Comparison of ENCODE assay signal across 24 cellular contexts in the genomic region with DNA sequence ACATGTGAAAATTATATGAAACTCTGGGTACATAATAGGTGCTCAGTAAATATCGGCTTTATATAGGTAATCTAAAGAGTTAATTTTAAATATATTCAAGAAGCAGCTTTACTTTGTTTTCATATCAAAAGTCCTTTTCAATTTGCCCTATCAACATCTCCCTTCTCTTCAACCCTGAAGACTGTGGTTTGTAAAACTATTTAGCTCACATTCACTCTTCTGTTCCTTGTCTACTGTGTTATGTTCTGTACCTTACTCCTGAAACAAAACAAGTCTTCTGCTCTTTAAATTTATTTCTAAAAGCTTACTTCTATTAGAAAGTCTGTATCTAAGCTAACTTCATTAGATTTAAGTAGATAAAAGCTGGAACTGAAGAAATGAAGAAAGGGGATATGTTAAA.
DNase-seq lines count a peak whose midpoint lies in the region; ATAC-seq and FAIRE-seq lines count a peak whose summit lies in the region.
"Had no signal": no experiment of that assay in that cellular context is flagged by ENCODE, and none has a peak within 500 bp of the region (broad histone marks: within the 10 kb centered on the region; RNA-seq: fewer than 3 reads in every experiment).

No MANE protein-coding gene starts in this region.

- H3K36me3 ChIP-seq in SJSA1, result no peaks in the 10 kb centered on the region
- no peaks in the 10 kb centered on the region for H3K36me3 ChIP-seq in SJCRH30
- H3K36me3 ChIP-seq: BLaER1 had no signal

- no peak for DNase-seq in SJSA1 (ENCODE audit: low read depth in 1 of 2, low spot score in 2 of 2)
- DNase-seq in amniotic epithelial cell (ENCODE audit: low read depth), result peak; percentile 7
- DNase-seq in NOMO-1 (lab: John Stamatoyannopoulos, UW; ENCODE audit: unreplicated experiment in 2 of 2), result no peak
- no peak for DNase-seq in SJCRH30
- DNase-seq: CD4-positive, alpha-beta T cell; COR-L47; DMS79; H7; HFFc6; NCI-H1092 treated with DMSO at 0.1 percent for 48 hours; NCI-H146; NCI-H2029; NCI-H226; NCI-H510A treated with DMSO at 0.1 percent for 48 hours; NCI-H748 treated with DMSO at 0.1 percent for 48 hours; SIG-M5; SW 1271 had no signal

- H3K4me3 ChIP-seq in SJSA1 (no peak overlapping the region), SJCRH30 (no peak overlapping the region)
- H3K4me3 ChIP-seq: BLaER1, K562 had no signal

- H3K27ac ChIP-seq in SJSA1 (peak overlapping the region; percentile 76), SJCRH30 (no peak overlapping the region)
- H3K27ac ChIP-seq: BLaER1, HL-60 had no signal

- H3K4me1 ChIP-seq in SJSA1 (replicated peaks), result peaks cover 29% of the 10 kb centered on the region
- H3K4me1 ChIP-seq in SJCRH30, result peaks cover 13% of the 10 kb centered on the region
- H3K4me1 ChIP-seq: BLaER1 had no signal

- H3K27me3 ChIP-seq in SJSA1 (replicated peaks) (no peaks in the 10 kb centered on the region), SJCRH30 (no peaks in the 10 kb centered on the region)
- H3K27me3 ChIP-seq: BLaER1 had no signal

- no peaks in the 10 kb centered on the region for H3K9me3 ChIP-seq in SJSA1 (replicated peaks)
- H3K9me3 ChIP-seq in SJCRH30 (replicated peaks), result no peaks in the 10 kb centered on the region
- H3K9me3 ChIP-seq: BLaER1 had no signal

- peak; percentile 38 for FAIRE-seq in islet of Langerhans (lab: Jason Lieb, UNC)
- FAIRE-seq: HepG2, K562 had no signal

- ATAC-seq in GM21390 (IDR thresholded peaks at IDR 0.05; ENCODE audit: unreplicated experiment) (no peak), HG03342 (IDR thresholded peaks at IDR 0.05; ENCODE audit: unreplicated experiment) (no peak)
- ATAC-seq: K562 had no signal
